20 cellular contexts compared by ENCODE assay signal in genomic region chr10:123585477-123586445, GRCh38.
A peak's percentile ranks its signal among the peaks of the same experiment; 100 is the strongest.
DNase-seq lines count a peak whose midpoint lies in the region; ATAC-seq, FAIRE-seq and TF ChIP-seq lines count a peak whose summit lies in the region.
"Had no signal": no experiment of that assay in that cellular context is flagged by ENCODE, and none has a peak within 500 bp of the region (broad histone marks: within the 10 kb centered on the region; RNA-seq: fewer than 3 reads in every experiment).

No MANE protein-coding gene starts in this region.

- H3K36me3 ChIP-seq in bronchial epithelial cell (ENCODE audit: control insufficient read depth, insufficient read depth, low read length): no peaks in the 10 kb centered on the region
- H3K36me3 ChIP-seq: MG63, SJSA1 had no signal

- H3K4me3 ChIP-seq in bronchial epithelial cell (ENCODE audit: low read depth, low read length): no peak overlapping the region
- H3K4me3 ChIP-seq: MG63, SJSA1 had no signal

- peak; percentile 32 for DNase-seq in activated CD8-positive, alpha-beta memory T cell treated with anti-CD3 and anti-CD28 coated beads for 24 hours
- DNase-seq in activated CD8-positive, alpha-beta memory T cell treated with anti-CD3 and anti-CD28 coated beads, Interleukin-2, amount 50 U/mL, for 4 hours: no peak
- DNase-seq in bronchial epithelial cell (ENCODE audit: low read depth): no peak
- peak; percentile 29 for DNase-seq in iPS-NIHi11 (ENCODE audit: low spot score)
- no peak for DNase-seq in stimulated activated naive CD4-positive, alpha-beta T cell (lab: John Stamatoyannopoulos, UW)
- no peak for DNase-seq in activated CD4-positive, alpha-beta T cell treated with anti-CD3 and anti-CD28 coated beads for 1 hour
- DNase-seq in H4 (ENCODE audit: low spot score): no peak
- DNase-seq: ACHN, Calu3, GOT3, KG1, MG63, NCI-H1694, NCI-H2081, NCI-H2227 treated with DMSO at 0.1 percent for 48 hours, NCI-H526 treated with DMSO at 0.1 percent for 48 hours, Right ventricle myocardium superior, RPMI8226 had no signal

- H3K27me3 ChIP-seq in bronchial epithelial cell (ENCODE audit: control insufficient read depth, insufficient read depth, low read length): peaks cover 5% of the 10 kb centered on the region

- TF ChIP-seq CTCF in bronchial epithelial cell (IDR thresholded peaks at IDR 0.05; ENCODE audit: insufficient read depth, low read length, severe bottlenecking): no peak

- peak; percentile 70 for FAIRE-seq in bronchial epithelial cell (lab: Jason Lieb, UNC)

- ATAC-seq in HG02642 (IDR thresholded peaks at IDR 0.05; ENCODE audit: poor library complexity, unreplicated experiment): no peak

Comparison
In these comparisons a context has a peak if more than half of its experiments do, and no peak if none do; other contexts are left out.
1. DNase-seq: peak in activated CD8-positive, alpha-beta memory T cell treated with anti-CD3 and anti-CD28 coated beads for 24 hours (single experiment) and iPS-NIHi11 (single experiment); none in activated CD8-positive, alpha-beta memory T cell treated with anti-CD3 and anti-CD28 coated beads, Interleukin-2, amount 50 U/mL, for 4 hours (single experiment), bronchial epithelial cell (single experiment), stimulated activated naive CD4-positive, alpha-beta T cell (0 of 6), activated CD4-positive, alpha-beta T cell treated with anti-CD3 and anti-CD28 coated beads for 1 hour (single experiment) and H4 (single experiment).